In genomic region chr13:53165201-53165600, GRCh38 we compare ENCODE assay signal across 25 cellular contexts.
"Had no signal": no experiment of that assay in that cellular context is flagged by ENCODE, and none has a peak within 500 bp of the region (broad histone marks: within the 10 kb centered on the region; RNA-seq: fewer than 3 reads in every experiment).

No MANE protein-coding gene starts in this region.

- H3K27me3 Mint-ChIP-seq: stimulated activated naive B cell treated with anti-CD40 and anti-IgM and Interleukin-4, amounts not matched to agents 10 μg/mL and 1 μg/mL and 100 μg/mL, for 72 hours had no signal

- H3K36me3 ChIP-seq: gastrocnemius medialis, right lobe of liver, thoracic aorta, tibial nerve, upper lobe of right lung, uterus had no signal

- H3K27ac Mint-ChIP-seq: memory B cell; mesothelial cell of epicardium; naive thymus-derived CD4-positive, alpha-beta T cell; nephron; progenitor cell of endocrine pancreas; stimulated activated naive B cell treated with anti-CD40 and anti-IgM and Interleukin-4, amounts not matched to agents 10 μg/mL and 1 μg/mL and 100 μg/mL, for 72 hours; stimulated activated naive CD8-positive, alpha-beta T cell treated with anti-CD3 and anti-CD28 coated beads, Interleukin-15, Interleukin-2, amounts not matched to agents 100 ng/mL and 50 ng/mL, for 24 hours had no signal

- ATAC-seq: gastrocnemius medialis; left lobe of liver; mucosa of descending colon; naive thymus-derived CD4-positive, alpha-beta T cell; right lobe of liver; stimulated activated naive B cell treated with anti-CD40 and anti-IgM and Interleukin-4, amounts not matched to agents 10 μg/mL and 1 μg/mL and 100 μg/mL, for 72 hours; upper lobe of right lung had no signal

- H3K4me3 ChIP-seq: dorsolateral prefrontal cortex, gastrocnemius medialis, lung, mucosa of descending colon, right lobe of liver, thoracic aorta, tibial nerve, upper lobe of right lung, uterus had no signal

- H3K27me3 ChIP-seq: gastrocnemius medialis, right lobe of liver, tibial nerve, upper lobe of right lung, uterus had no signal

- H3K79me2 ChIP-seq: parathyroid adenoma had no signal

- H3K9me3 Mint-ChIP-seq: memory B cell; mesothelial cell of epicardium; stimulated activated naive B cell treated with anti-CD40 and anti-IgM and Interleukin-4, amounts not matched to agents 10 μg/mL and 1 μg/mL and 100 μg/mL, for 72 hours; stimulated activated naive CD8-positive, alpha-beta T cell treated with anti-CD3 and anti-CD28 coated beads, Interleukin-15, Interleukin-2, amounts not matched to agents 100 ng/mL and 50 ng/mL, for 24 hours had no signal

- H3K9me3 ChIP-seq: gastrocnemius medialis, mucosa of descending colon, right lobe of liver, thoracic aorta, tibial nerve, upper lobe of right lung, uterus had no signal

- DNase-seq: dorsolateral prefrontal cortex; effector CD4-positive, alpha-beta T cell; foreskin fibroblast; gastrocnemius medialis; head of caudate nucleus; kidney; mucosa of descending colon; naive thymus-derived CD4-positive, alpha-beta T cell; right lobe of liver; small intestine; stimulated activated CD4-positive, alpha-beta T cell treated with anti-CD3 and anti-CD28 coated beads, Interleukin-15, amount 100 ng/mL, for 24 hours; stimulated activated CD4-positive, alpha-beta T cell treated with anti-CD3 and anti-CD28 coated beads, Interleukin-2, amount 100 ng/mL, for 48 hours; stimulated activated naive B cell treated with anti-CD40 and anti-IgM and Interleukin-4, amounts not matched to agents 10 μg/mL and 1 μg/mL and 100 μg/mL, for 72 hours; upper lobe of right lung; uterus had no signal

- H3K4me1 ChIP-seq: gastrocnemius medialis, parathyroid adenoma, right lobe of liver, tibial nerve, upper lobe of right lung, uterus had no signal

- H3K27ac ChIP-seq: dorsolateral prefrontal cortex, gastrocnemius medialis, parathyroid adenoma, right lobe of liver, thoracic aorta, tibial nerve, upper lobe of right lung, uterus had no signal

- H3K36me3 Mint-ChIP-seq: memory B cell; mesothelial cell of epicardium; naive thymus-derived CD4-positive, alpha-beta T cell; stimulated activated naive B cell treated with anti-CD40 and anti-IgM and Interleukin-4, amounts not matched to agents 10 μg/mL and 1 μg/mL and 100 μg/mL, for 72 hours had no signal

- H3K4me1 Mint-ChIP-seq: memory B cell; naive thymus-derived CD4-positive, alpha-beta T cell; stimulated activated naive B cell treated with anti-CD40 and anti-IgM and Interleukin-4, amounts not matched to agents 10 μg/mL and 1 μg/mL and 100 μg/mL, for 72 hours had no signal

- H2AFZ ChIP-seq: parathyroid adenoma had no signal

- H3K9ac ChIP-seq: parathyroid adenoma had no signal

- H3K4me3 Mint-ChIP-seq: memory B cell; mesothelial cell of epicardium; naive thymus-derived CD4-positive, alpha-beta T cell; nephron; stimulated activated naive B cell treated with anti-CD40 and anti-IgM and Interleukin-4, amounts not matched to agents 10 μg/mL and 1 μg/mL and 100 μg/mL, for 72 hours; stimulated activated naive CD8-positive, alpha-beta T cell treated with anti-CD3 and anti-CD28 coated beads, Interleukin-15, Interleukin-2, amounts not matched to agents 100 ng/mL and 50 ng/mL, for 24 hours had no signal
